Comparison of ENCODE assay signal across 9 cellular contexts in the genomic region with DNA sequence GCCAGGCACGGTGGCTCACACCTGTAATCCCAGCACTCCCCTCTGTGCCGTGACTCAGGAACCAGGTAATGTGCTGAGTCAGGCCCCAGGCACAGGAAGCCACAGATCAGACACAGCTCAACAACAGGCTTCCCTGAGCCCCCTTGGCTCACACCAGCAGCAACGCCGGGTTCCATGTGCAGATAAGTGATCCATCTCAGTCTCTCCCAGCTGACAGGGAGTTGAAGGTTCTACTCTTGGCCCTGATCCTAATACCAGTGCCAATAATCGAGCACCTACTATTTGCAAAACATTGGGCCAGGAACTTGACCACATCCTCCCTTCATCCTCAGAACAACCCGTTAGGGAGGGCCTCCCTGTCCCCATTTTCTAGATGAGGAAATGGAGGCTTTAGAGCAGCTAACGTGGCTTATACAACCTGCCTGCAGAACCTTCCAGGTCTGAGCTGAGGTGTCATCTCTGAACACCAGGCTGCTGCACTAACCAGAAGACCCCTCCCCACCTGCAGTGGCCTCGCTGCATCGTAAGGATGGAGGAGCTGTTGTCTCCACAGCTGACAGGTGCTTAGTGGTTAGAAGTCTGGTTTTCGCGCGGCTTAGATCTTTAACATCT.
DNase-seq lines count a peak whose midpoint lies in the region; ATAC-seq, FAIRE-seq and TF ChIP-seq lines count a peak whose summit lies in the region.
"Had no signal": no experiment of that assay in that cellular context is flagged by ENCODE, and none has a peak within 500 bp of the region (broad histone marks: within the 10 kb centered on the region; RNA-seq: fewer than 3 reads in every experiment).

No MANE protein-coding gene starts in this region.

- H3K36me3 Mint-ChIP-seq in WTC11, result no peaks in the 10 kb centered on the region
- peaks cover 61% of the 10 kb centered on the region for H3K36me3 Mint-ChIP-seq in effector memory CD8-positive, alpha-beta T cell (ENCODE audit: insufficient read depth)

- no peak for FAIRE-seq in H54 (lab: Jason Lieb, UNC)

- H3K9me3 ChIP-seq in SK-N-SH, result no peaks in the 10 kb centered on the region

- H4K20me1 ChIP-seq in SK-N-SH (ENCODE audit: insufficient read depth), result no peaks in the 10 kb centered on the region

- H3K27ac Mint-ChIP-seq in WTC11, result no peak overlapping the region
- peak overlapping the region; percentile 87 to 92 for H3K27ac Mint-ChIP-seq in effector memory CD8-positive, alpha-beta T cell

- no peak for TF ChIP-seq POLR2A in H54 (IDR thresholded peaks at IDR 0.05; ENCODE audit: low read depth, low read length)

- H3K4me2 ChIP-seq in SK-N-SH, result no peak overlapping the region

- no peak overlapping the region for H2AFZ ChIP-seq in SK-N-SH (ENCODE audit: low read depth)

- H3K9me2 ChIP-seq in SK-N-SH, result no peaks in the 10 kb centered on the region

- CTCF ChIA-PET in WTC11 (lab: Charles Lee), result interaction anchor here (0.8 to 4.4 kb wide), 5 partner anchors 10 to 22 kb away, joined by 3 to 33 read pairs (median 6); no protein-coding TSS in a partner anchor
- CTCF ChIA-PET in SK-N-SH (lab: Yijun Ruan, JAX), result interaction anchor here (1.4 to 10.2 kb wide), 4 partner anchors 11 to 283 kb away, joined by 3 to 113 read pairs (median 32); no protein-coding TSS in a partner anchor

- POLR2A ChIA-PET in WTC11 (lab: Charles Lee) (interaction anchor here (1.5 kb wide), 1 partner anchor 14 kb away, joined by 5 read pairs; no protein-coding TSS in a partner anchor), SK-N-SH (lab: Yijun Ruan, JAX) (interaction anchor here (1.2 kb wide), 1 partner anchor 14 kb away, joined by 3 read pairs; no protein-coding TSS in a partner anchor)

- H3K27me3 ChIP-seq in SK-N-SH (ENCODE audit: insufficient read depth), result no peaks in the 10 kb centered on the region

- H3K9me3 Mint-ChIP-seq in WTC11, result no peaks in the 10 kb centered on the region
- H3K9me3 Mint-ChIP-seq in effector memory CD8-positive, alpha-beta T cell, result no peaks in the 10 kb centered on the region

- TF ChIP-seq RAD21 in SK-N-SH (IDR thresholded peaks at IDR 0.05; ENCODE audit: low read length), result no peak

- H3F3A ChIP-seq in SK-N-SH (replicated peaks; ENCODE audit: insufficient read depth), result no peaks in the 10 kb centered on the region

- no peaks in the 10 kb centered on the region for H3K79me2 ChIP-seq in SK-N-SH (ENCODE audit: insufficient read depth)

- no peak overlapping the region for H3K9ac ChIP-seq in SK-N-SH

- ATAC-seq in WTC11, result peak; percentile 84
- ATAC-seq in effector memory CD8-positive, alpha-beta T cell (replicated peaks), result peak; percentile 65
- no peak for ATAC-seq in HG03108 (IDR thresholded peaks at IDR 0.05; ENCODE audit: unreplicated experiment)
- ATAC-seq: right cardiac atrium had no signal

- peaks cover 13% of the 10 kb centered on the region for H3K4me1 Mint-ChIP-seq in WTC11
- peaks cover 50 to 57% of the 10 kb centered on the region in 2 donors for H3K4me1 Mint-ChIP-seq in effector memory CD8-positive, alpha-beta T cell (ENCODE audit: low read depth in 2 of 2)

- TF ChIP-seq CTCF in WTC11 (IDR thresholded peaks at IDR 0.05) (no peak), SK-N-SH (IDR thresholded peaks at IDR 0.05) (no peak)

- peak; percentile 73 for DNase-seq in activated gamma-delta T cell treated with Interleukin-2 at 50 U/mL for 16 hours
- no peak for DNase-seq in activated gamma-delta T cell (lab: John Stamatoyannopoulos, UW)
- DNase-seq in WTC11 (ENCODE audit: low spot score), result no peak
- DNase-seq in effector memory CD8-positive, alpha-beta T cell, result peak; percentile 63 to 68 (median 63)
- no peak for DNase-seq in NCI-H510A (lab: John Stamatoyannopoulos, UW)
- no peak for DNase-seq in SK-N-SH
- DNase-seq in H54 (ENCODE audit: insufficient read length, low spot score), result no peak

- no peaks in the 10 kb centered on the region for H3K4me1 ChIP-seq in SK-N-SH (ENCODE audit: control insufficient read depth in 1 of 2, insufficient read depth in 2 of 2, low read depth in 1 of 2, low read length in 1 of 2)

- H3K4me3 ChIP-seq in SK-N-SH (ENCODE audit: low read depth in 2 of 2, low read length in 1 of 2), result no peak overlapping the region

- H3K27ac ChIP-seq in SK-N-SH (ENCODE audit: low read depth in 2 of 2, low read length in 1 of 2), result no peak overlapping the region

- H3K4me3 Mint-ChIP-seq in WTC11, result no peak overlapping the region
- peak overlapping the region; percentile 94 to 98 for H3K4me3 Mint-ChIP-seq in effector memory CD8-positive, alpha-beta T cell

- H3K27me3 Mint-ChIP-seq in WTC11 (ENCODE audit: low read depth), result no peaks in the 10 kb centered on the region; the same call in 1 of the 2 replicates
- H3K27me3 Mint-ChIP-seq in effector memory CD8-positive, alpha-beta T cell, result no peaks in the 10 kb centered on the region

- no peaks in the 10 kb centered on the region for H3K36me3 ChIP-seq in SK-N-SH (replicated peaks in 1 of 2; ENCODE audit: control insufficient read depth in 1 of 2, insufficient read depth in 2 of 2, low read length in 1 of 2)

- no peak for TF ChIP-seq EP300 in SK-N-SH (IDR thresholded peaks at IDR 0.05; ENCODE audit: borderline replicate concordance in 1 of 2, low read depth in 1 of 2, low read length in 1 of 2)

- 81% methylated on average over 12 of the region's 12 CpGs for WGBS in SK-N-SH (ENCODE audit: low lambda C conversion rate)

TF ChIP-seq in WTC11, 78 proteins besides CTCF, POLR2A, EP300 and RAD21 (continues in another document):
- TF ChIP-seq, protein P1, sequence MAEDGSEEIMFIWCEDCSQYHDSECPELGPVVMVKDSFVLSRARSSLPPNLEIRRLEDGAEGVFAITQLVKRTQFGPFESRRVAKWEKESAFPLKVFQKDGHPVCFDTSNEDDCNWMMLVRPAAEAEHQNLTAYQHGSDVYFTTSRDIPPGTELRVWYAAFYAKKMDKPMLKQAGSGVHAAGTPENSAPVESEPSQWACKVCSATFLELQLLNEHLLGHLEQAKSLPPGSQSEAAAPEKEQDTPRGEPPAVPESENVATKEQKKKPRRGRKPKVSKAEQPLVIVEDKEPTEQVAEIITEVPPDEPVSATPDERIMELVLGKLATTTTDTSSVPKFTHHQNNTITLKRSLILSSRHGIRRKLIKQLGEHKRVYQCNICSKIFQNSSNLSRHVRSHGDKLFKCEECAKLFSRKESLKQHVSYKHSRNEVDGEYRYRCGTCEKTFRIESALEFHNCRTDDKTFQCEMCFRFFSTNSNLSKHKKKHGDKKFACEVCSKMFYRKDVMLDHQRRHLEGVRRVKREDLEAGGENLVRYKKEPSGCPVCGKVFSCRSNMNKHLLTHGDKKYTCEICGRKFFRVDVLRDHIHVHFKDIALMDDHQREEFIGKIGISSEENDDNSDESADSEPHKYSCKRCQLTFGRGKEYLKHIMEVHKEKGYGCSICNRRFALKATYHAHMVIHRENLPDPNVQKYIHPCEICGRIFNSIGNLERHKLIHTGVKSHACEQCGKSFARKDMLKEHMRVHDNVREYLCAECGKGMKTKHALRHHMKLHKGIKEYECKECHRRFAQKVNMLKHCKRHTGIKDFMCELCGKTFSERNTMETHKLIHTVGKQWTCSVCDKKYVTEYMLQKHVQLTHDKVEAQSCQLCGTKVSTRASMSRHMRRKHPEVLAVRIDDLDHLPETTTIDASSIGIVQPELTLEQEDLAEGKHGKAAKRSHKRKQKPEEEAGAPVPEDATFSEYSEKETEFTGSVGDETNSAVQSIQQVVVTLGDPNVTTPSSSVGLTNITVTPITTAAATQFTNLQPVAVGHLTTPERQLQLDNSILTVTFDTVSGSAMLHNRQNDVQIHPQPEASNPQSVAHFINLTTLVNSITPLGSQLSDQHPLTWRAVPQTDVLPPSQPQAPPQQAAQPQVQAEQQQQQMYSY (CRISPR knock-in tag; IDR thresholded peaks at IDR 0.05), result no peak
- TF ChIP-seq GRHL2 (CRISPR knock-in tag; IDR thresholded peaks at IDR 0.05; ENCODE audit: insufficient replicate concordance, severe bottlenecking) (no peak), NFE2L1 (CRISPR knock-in tag; IDR thresholded peaks at IDR 0.05) (peak; percentile 38; the same call in 1 of the 2 replicates)

TF ChIP-seq in SK-N-SH, 30 proteins besides CTCF, POLR2A, EP300 and RAD21:
- TF ChIP-seq, protein P2, sequence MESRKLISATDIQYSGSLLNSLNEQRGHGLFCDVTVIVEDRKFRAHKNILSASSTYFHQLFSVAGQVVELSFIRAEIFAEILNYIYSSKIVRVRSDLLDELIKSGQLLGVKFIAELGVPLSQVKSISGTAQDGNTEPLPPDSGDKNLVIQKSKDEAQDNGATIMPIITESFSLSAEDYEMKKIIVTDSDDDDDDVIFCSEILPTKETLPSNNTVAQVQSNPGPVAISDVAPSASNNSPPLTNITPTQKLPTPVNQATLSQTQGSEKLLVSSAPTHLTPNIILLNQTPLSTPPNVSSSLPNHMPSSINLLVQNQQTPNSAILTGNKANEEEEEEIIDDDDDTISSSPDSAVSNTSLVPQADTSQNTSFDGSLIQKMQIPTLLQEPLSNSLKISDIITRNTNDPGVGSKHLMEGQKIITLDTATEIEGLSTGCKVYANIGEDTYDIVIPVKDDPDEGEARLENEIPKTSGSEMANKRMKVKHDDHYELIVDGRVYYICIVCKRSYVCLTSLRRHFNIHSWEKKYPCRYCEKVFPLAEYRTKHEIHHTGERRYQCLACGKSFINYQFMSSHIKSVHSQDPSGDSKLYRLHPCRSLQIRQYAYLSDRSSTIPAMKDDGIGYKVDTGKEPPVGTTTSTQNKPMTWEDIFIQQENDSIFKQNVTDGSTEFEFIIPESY (IDR thresholded peaks at IDR 0.05; ENCODE audit: borderline replicate concordance, low read depth), result no peak
- no peak for TF ChIP-seq SIN3A (IDR thresholded peaks at IDR 0.05; ENCODE audit: borderline replicate concordance, low read depth, low read length)
TF ChIP-seq in SK-N-SH: peak in this region for 0.

Comparison
In these comparisons a context has a peak if more than half of its experiments do, and no peak if none do; other contexts are left out.
1. DNase-seq: peak in activated gamma-delta T cell treated with Interleukin-2 at 50 U/mL for 16 hours (single experiment) and effector memory CD8-positive, alpha-beta T cell (3 of 3); none in activated gamma-delta T cell (single experiment), WTC11 (single experiment), NCI-H510A (single experiment), SK-N-SH (single experiment) and H54 (single experiment).